8 cellular contexts compared by ENCODE assay signal in the genomic region with DNA sequence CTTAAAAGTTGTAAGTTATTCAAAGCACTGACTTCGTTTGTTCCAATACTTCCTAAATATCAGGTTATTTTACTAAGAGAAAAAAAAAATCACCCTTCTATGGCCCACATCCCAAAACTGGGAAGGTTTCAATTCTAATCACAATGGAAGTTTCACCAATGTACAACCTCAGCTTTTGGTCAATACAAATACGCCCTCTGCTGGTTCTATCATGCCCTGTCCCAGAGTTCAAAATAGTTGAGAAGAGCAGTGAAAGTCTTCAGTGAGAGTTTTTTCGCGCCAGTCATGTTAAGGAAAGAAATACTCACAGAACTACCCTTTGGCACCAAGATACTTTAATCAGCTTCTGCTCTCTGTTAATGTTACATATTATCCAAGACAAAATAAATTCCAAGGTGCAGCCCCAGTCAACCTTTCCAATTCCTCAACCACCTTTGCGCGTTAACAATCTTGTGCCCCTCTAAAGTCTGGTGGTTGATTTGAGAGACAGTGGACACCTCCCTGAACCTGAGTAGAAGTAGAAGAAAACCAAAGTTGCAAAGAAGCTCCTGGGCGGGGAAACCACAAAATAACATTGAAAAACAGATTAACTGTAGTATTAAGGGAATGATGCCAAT. TPM values are rescaled to one million over a fixed set of nuclear protein-coding genes. Genes with fewer than 3 reads are reported as not detected.
DNase-seq lines count a peak whose midpoint lies in the region; ATAC-seq and TF ChIP-seq lines count a peak whose summit lies in the region.

No MANE protein-coding gene starts in this region.

- dilution Hi-C loops in mammary epithelial cell (cut with HindIII; ENCODE audit: low sequenced_read_pairs): no loop called here

- intact Hi-C loops in A673 (cut with micrococcal nuclease; ENCODE audit: unreplicated experiment) (loop anchor here (1.0 to 5.0 kb wide), 6 partner anchors 142 to 941 kb away; no protein-coding TSS in a partner anchor), mammary epithelial cell (cut with micrococcal nuclease) (loop anchor here (1.0 to 5.0 kb wide), 9 partner anchors 74 to 946 kb away; a partner anchor contains a TSS)

- 61% methylated on average over 7 of the region's 7 CpGs for WGBS in mammary epithelial cell (ENCODE audit: low coverage, missing lambda C conversion rate)

- POLR2A ChIA-PET in A673 (lab: Charles Lee; ENCODE audit: low non-redundant PET): interaction anchor here (0.7 kb wide), 1 partner anchor 400 kb away, joined by 3 read pairs; no protein-coding TSS in a partner anchor

- H3K27ac ChIP-seq in A673 (ENCODE audit: low read depth, low read length, poor library complexity, severe bottlenecking) (no peak overlapping the region), mammary epithelial cell (ENCODE audit: insufficient read depth, low read depth, low read length) (no peak overlapping the region)

- H3K9me3 ChIP-seq in A673 (ENCODE audit: low read depth, low read length, poor library complexity, severe bottlenecking) (no peaks in the 10 kb centered on the region), mammary epithelial cell (replicated peaks; ENCODE audit: insufficient read depth, low read length) (no peaks in the 10 kb centered on the region)

- no peaks in the 10 kb centered on the region for H3K79me2 ChIP-seq in mammary epithelial cell (ENCODE audit: insufficient read depth, low read length)

- no peak overlapping the region for H3K4me3 ChIP-seq in A673 (ENCODE audit: low read depth, low read length, poor library complexity, severe bottlenecking)
- H3K4me3 ChIP-seq in mammary epithelial cell (replicated peaks in 1 of 3; ENCODE audit: insufficient read depth in 1 of 3, low read depth in 2 of 3, low read length in 3 of 3): no peak overlapping the region

- no peak overlapping the region for H2AFZ ChIP-seq in mammary epithelial cell (ENCODE audit: low read depth, low read length)

- CTCF ChIA-PET in A673 (lab: Charles Lee): interaction anchor here (0.9 to 2.8 kb wide), 2 partner anchors 290 to 318 kb away, joined by 3 to 7 read pairs; no protein-coding TSS in a partner anchor
- CTCF ChIA-PET in mammary epithelial cell (lab: Charles Lee; ENCODE audit: low non-redundant PET): interaction anchor here (0.7 kb wide), 1 partner anchor 40 kb away, joined by 3 read pairs; no protein-coding TSS in a partner anchor

- H3K36me3 ChIP-seq in A673 (ENCODE audit: insufficient read depth, low read length, poor library complexity, severe bottlenecking): no peaks in the 10 kb centered on the region
- H3K36me3 ChIP-seq in mammary epithelial cell (ENCODE audit: insufficient read depth, low read length): no peaks in the 10 kb centered on the region

- H3K27me3 ChIP-seq in A673 (replicated peaks; ENCODE audit: insufficient read depth, low read depth, low read length, poor library complexity): no peaks in the 10 kb centered on the region
- H3K27me3 ChIP-seq in mammary epithelial cell (ENCODE audit: insufficient read depth, low read length): no peaks in the 10 kb centered on the region

- no peak for ATAC-seq in HG02970 (IDR thresholded peaks at IDR 0.05; ENCODE audit: low FRiP score, unreplicated experiment)

- H3K9ac ChIP-seq in mammary epithelial cell (ENCODE audit: insufficient read depth, low read length): no peak overlapping the region

- H3K4me2 ChIP-seq in mammary epithelial cell (ENCODE audit: insufficient read depth, low read depth, low read length): no peak overlapping the region

- TF ChIP-seq CTCF in A673 (conservative IDR thresholded peaks at IDR 0.05; ENCODE audit: low read depth, low read length) (peak; percentile 89), GM13977 (IDR thresholded peaks at IDR 0.05; ENCODE audit: extremely low read depth, insufficient read depth, missing control alignments) (peak; percentile 79), mammary epithelial cell (conservative IDR thresholded peaks at IDR 0.05 in 1 of 2, IDR thresholded peaks at IDR 0.05 in 1 of 2; ENCODE audit: extremely low read depth in 1 of 2, insufficient read depth in 1 of 2, low read depth in 1 of 2, low read length in 2 of 2) (peak; percentile 76 to 85)

- H3K4me1 ChIP-seq in A673 (ENCODE audit: insufficient read depth, low read length, poor library complexity, severe bottlenecking) (no peaks in the 10 kb centered on the region), mammary epithelial cell (ENCODE audit: insufficient read depth, low read length) (no peaks in the 10 kb centered on the region)

- DNase-seq in A673 (ENCODE audit: low spot score) (peak; percentile 83), GM13977 (ENCODE audit: low spot score) (peak; percentile 60), NCI-H2029 (lab: John Stamatoyannopoulos, UW) (peak; percentile 9), T1000 (lab: John Stamatoyannopoulos, UW) (peak; percentile 15), mammary epithelial cell (peak; percentile 46), islet precursor cell (peak; percentile 78)
- peak; percentile 23 for DNase-seq in stimulated activated CD4-positive, alpha-beta T cell treated with anti-CD3 and anti-CD28 coated beads, Interleukin-2, amount 100 ng/mL, for 4 hours (ENCODE audit: low read depth)

- in situ Hi-C loops in GM13977 (cut with MboI; ENCODE audit: low pct_unique_long_range_greater_than_20kb, low sequenced_read_pairs, unreplicated experiment) (loop anchor here (25.0 kb wide), 1 partner anchor 316 kb away; no protein-coding TSS in a partner anchor), mammary epithelial cell (cut with MboI; ENCODE audit: low sequenced_read_pairs in 2 of 2) (loop anchor here in 1 of 2 donors (5.0 kb wide), 1 partner anchor 381 kb away; no protein-coding TSS in a partner anchor)

- BruUV-seq in A673 (replicated peaks; lab: Mats Ljungman, UMichigan) (no TSS peak), mammary epithelial cell (replicated peaks; lab: Mats Ljungman, UMichigan) (no TSS peak)

- no peaks in the 10 kb centered on the region for H4K20me1 ChIP-seq in mammary epithelial cell (ENCODE audit: insufficient read depth, low read length)

RNA-seq across cellular contexts. Expression of a gene that starts 59.9 kb away (rescaled TPM):
- total RNA-seq in A673 (2021) (157 and 166 TPM in 2 replicates), mammary epithelial cell (10 to 100 TPM; 95.5 to 98.1 TPM)
- 70.9 TPM for polyA plus RNA-seq in mammary epithelial cell
- 78.4 TPM for polyA minus RNA-seq in mammary epithelial cell

Comparison
In these comparisons a context has a peak if more than half of its experiments do, and no peak if none do; other contexts are left out.
1. DNase-seq: peak in every context shown above with its lines; median percentile 83 in A673; 78 in islet precursor cell; 60 in GM13977; 46 in mammary epithelial cell; 23 in stimulated activated CD4-positive, alpha-beta T cell treated with anti-CD3 and anti-CD28 coated beads, Interleukin-2, amount 100 ng/mL, for 4 hours; 15 in T1000; 9 in NCI-H2029.